Comparison of ENCODE assay signal across 11 cellular contexts in the genomic region with DNA sequence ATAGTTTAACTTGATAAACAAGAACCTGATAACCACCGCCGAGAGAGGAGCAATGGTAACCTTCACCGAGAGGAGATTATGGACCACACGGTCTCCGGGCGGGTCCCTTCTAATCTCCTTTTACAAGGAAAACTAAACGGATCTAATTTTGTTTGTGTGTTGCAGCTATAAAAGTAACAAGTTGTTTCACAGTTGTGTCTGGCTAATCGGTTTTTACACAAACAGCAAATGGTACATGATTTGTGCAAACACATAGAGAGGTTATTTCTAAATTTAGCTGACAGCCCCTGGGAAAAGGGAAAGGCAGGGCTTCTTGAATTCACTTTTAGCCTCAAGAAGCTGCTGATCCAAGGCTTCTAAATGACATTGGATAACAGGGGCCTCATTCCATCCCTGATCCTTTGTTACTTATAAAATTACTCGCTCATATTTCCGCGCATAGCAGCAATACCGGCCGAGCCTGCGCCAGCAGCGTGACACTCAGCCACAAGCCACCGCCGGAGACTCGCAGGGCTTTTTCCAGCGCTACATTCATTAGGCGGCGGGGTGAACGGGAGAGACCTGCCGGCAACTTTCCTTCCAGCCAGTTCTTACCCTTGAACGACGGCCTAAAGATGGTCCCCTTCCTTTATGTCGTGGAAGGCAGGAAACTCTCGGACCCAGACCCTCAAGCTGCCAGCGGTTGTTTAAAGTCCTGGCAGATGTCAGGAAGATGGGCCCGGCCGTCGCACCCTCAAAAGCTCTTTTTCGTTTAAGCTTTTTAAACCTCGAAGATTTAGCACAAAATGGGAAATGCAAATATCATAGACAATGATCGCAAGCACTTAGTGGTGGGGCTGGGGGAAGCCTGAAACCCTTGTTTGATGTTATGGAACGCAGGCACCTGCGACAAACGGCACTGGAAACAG. TPM values are rescaled to one million over a fixed set of nuclear protein-coding genes. Genes with fewer than 3 reads are reported as not detected.
DNase-seq lines count a peak whose midpoint lies in the region; ATAC-seq, FAIRE-seq and TF ChIP-seq lines count a peak whose summit lies in the region.
"Had no signal": no experiment of that assay in that cellular context is flagged by ENCODE, and none has a peak within 500 bp of the region (broad histone marks: within the 10 kb centered on the region; RNA-seq: fewer than 3 reads in every experiment).

No MANE protein-coding gene starts in this region.

- no peaks in the 10 kb centered on the region for H3K79me2 ChIP-seq in KMS-11 (ENCODE audit: insufficient read depth, low read depth)
- no peaks in the 10 kb centered on the region for H3K79me2 ChIP-seq in K562 (ENCODE audit: control insufficient read depth, insufficient read depth, low read length)

- no TSS peak for BruUV-seq in K562 (replicated peaks; lab: Mats Ljungman, UMichigan)

- CTCF ChIA-PET in K562 (lab: Yijun Ruan, JAX; ENCODE audit: low intra/inter-chr PET ratio), result interaction anchor here (0.7 to 1.1 kb wide), 2 partner anchors 128 to 207 kb away, joined by 3 read pairs; no protein-coding TSS in a partner anchor

- DNase-seq in activated CD4-positive, alpha-beta T cell treated with anti-CD3 and anti-CD28 coated beads for 48 hours, result peak; percentile 37
- no peak for DNase-seq in activated CD4-positive, alpha-beta T cell treated with anti-CD3 and anti-CD28 coated beads, Interleukin-2, amount 50 U/mL, for 48 hours
- DNase-seq in K562 (ENCODE audit: extremely low read depth in 1 of 4, low spot score in 3 of 4), result no peak
- DNase-seq in neural crest cell (ENCODE audit: low read depth, low spot score), result peak; percentile 45
- no peak for DNase-seq in iPS-NIHi11 (ENCODE audit: low spot score)
- DNase-seq: activated effector memory CD4-positive, alpha-beta T cell treated with Interleukin-2 at 50 U/mL for 16 hours had no signal

- H3K27me3 ChIP-seq in KMS-11 (ENCODE audit: insufficient read depth, low read depth) (no peaks in the 10 kb centered on the region), K562 (ENCODE audit: control insufficient read depth in 2 of 2, insufficient read depth in 2 of 2, low read length in 2 of 2) (peaks cover 34 to 57% of the 10 kb centered on the region in 2 experiments; a peak in 4 of 5 replicates)

- no peaks in the 10 kb centered on the region for H3K9me3 ChIP-seq in K562 (replicated peaks; ENCODE audit: control insufficient read depth, insufficient read depth, low read depth, low read length)

- H2AFZ ChIP-seq in KMS-11 (ENCODE audit: low read depth) (peak overlapping the region; percentile 86), K562 (ENCODE audit: low read depth, low read length) (peak overlapping the region; percentile 52; the same call in 1 of the 2 replicates)

- POLR2A ChIA-PET in K562 (lab: Yijun Ruan, JAX), result interaction anchor here (0.9 kb wide), 1 partner anchor 9 kb away, joined by 4 read pairs; no protein-coding TSS in a partner anchor

- TF ChIP-seq RAD21 in K562 (CRISPR knock-in tag; conservative IDR thresholded peaks at IDR 0.05 in 1 of 2, IDR thresholded peaks at IDR 0.05 in 1 of 2), result no peak

- H3K9me1 ChIP-seq in K562 (ENCODE audit: control insufficient read depth, insufficient read depth, low read length), result no peaks in the 10 kb centered on the region

- H4K20me1 ChIP-seq in KMS-11 (ENCODE audit: insufficient read depth), result no peaks in the 10 kb centered on the region
- H4K20me1 ChIP-seq in K562 (replicated peaks; ENCODE audit: control insufficient read depth, insufficient read depth, low read length), result no peaks in the 10 kb centered on the region

- H3K4me3 Mint-ChIP-seq in neural crest cell, result peak overlapping the region; percentile 95

- no peak for TF ChIP-seq EP300 in K562 (IDR thresholded peaks at IDR 0.05; ENCODE audit: low read length)

- H3K27me3 Mint-ChIP-seq in neural crest cell (ENCODE audit: low read depth), result peaks cover 83% of the 10 kb centered on the region

- H3K27ac Mint-ChIP-seq in neural crest cell (ENCODE audit: unreplicated experiment), result peak overlapping the region; percentile 64

- peaks cover 41% of the 10 kb centered on the region for H3K4me1 Mint-ChIP-seq in neural crest cell

- WGBS in K562 (ENCODE audit: insufficient coverage, low coverage, missing lambda C conversion rate), result 17% methylated on average over 32 of the region's 37 CpGs

- intact Hi-C loops in K562 (cut with micrococcal nuclease), result no loop called here

- in situ Hi-C loops in K562 (cut with MboI), result no loop called here

- no peak for ATAC-seq in K562
- ATAC-seq in HG03097 (IDR thresholded peaks at IDR 0.05; ENCODE audit: low FRiP score, unreplicated experiment), result no peak
- no peak for ATAC-seq in HG02852 (IDR thresholded peaks at IDR 0.05; ENCODE audit: unreplicated experiment)

- peaks cover 11% of the 10 kb centered on the region for H3K36me3 Mint-ChIP-seq in neural crest cell (ENCODE audit: low read depth)

- H3K4me3 ChIP-seq in KMS-11 (IDR thresholded peaks at IDR 0.05; ENCODE audit: insufficient read depth, low read depth, low read length) (no peak overlapping the region), K562 (no peak overlapping the region)
- H3K4me3 ChIP-seq: dorsolateral prefrontal cortex, ovary had no signal

- H3K27ac ChIP-seq in KMS-11 (no peak overlapping the region), K562 (ENCODE audit: extremely low read depth, low read depth, low read length) (no peak overlapping the region)
- H3K27ac ChIP-seq: dorsolateral prefrontal cortex, ovary had no signal

- H3K4me1 ChIP-seq in KMS-11 (ENCODE audit: low read depth, poor library complexity, severe bottlenecking) (peaks cover 3% of the 10 kb centered on the region), K562 (replicated peaks in 1 of 2; ENCODE audit: control insufficient read depth in 2 of 2, insufficient read depth in 2 of 2, low read length in 2 of 2) (peaks cover 4 to 41% of the 10 kb centered on the region in 2 experiments; a peak in 3 of 5 replicates)

- TF ChIP-seq POLR2A in K562 (conservative IDR thresholded peaks at IDR 0.05), result no peak

- H3K9me3 Mint-ChIP-seq in neural crest cell, result no peaks in the 10 kb centered on the region

- no peaks in the 10 kb centered on the region for H3K36me3 ChIP-seq in KMS-11 (ENCODE audit: insufficient read depth)
- no peaks in the 10 kb centered on the region for H3K36me3 ChIP-seq in K562 (ENCODE audit: control insufficient read depth, insufficient read depth, low read length)
- H3K36me3 ChIP-seq: ovary had no signal

- H3K4me2 ChIP-seq in KMS-11 (peak overlapping the region; percentile 59; the same call in 1 of the 2 replicates), K562 (ENCODE audit: insufficient read depth, low read length) (no peak overlapping the region)

- no peak for FAIRE-seq in K562 (lab: Jason Lieb, UNC)

- no peak overlapping the region for H3K9ac ChIP-seq in KMS-11
- H3K9ac ChIP-seq in K562 (ENCODE audit: insufficient read depth in 1 of 2, low read depth in 2 of 2, low read length in 2 of 2), result no peak overlapping the region

- no peak for TF ChIP-seq CTCF in KMS-11 (conservative IDR thresholded peaks at IDR 0.05; ENCODE audit: low read depth, low read length)
- no peak for TF ChIP-seq CTCF in K562 (IDR thresholded peaks at IDR 0.05 in 2 of 3, conservative IDR thresholded peaks at IDR 0.05 in 1 of 3; ENCODE audit: insufficient read depth in 2 of 3, low read depth in 1 of 3, low read length in 3 of 3)
- no peak for TF ChIP-seq CTCF in neural crest cell (conservative IDR thresholded peaks at IDR 0.05)

TF ChIP-seq in K562, 482 proteins besides CTCF, POLR2A, EP300 and RAD21 (continues in another document):
- peak; percentile 78 for TF ChIP-seq HNRNPLL (IDR thresholded peaks at IDR 0.05; ENCODE audit: low read depth, low read length, poor library complexity, severe bottlenecking)
- TF ChIP-seq NFE2 (IDR thresholded peaks at IDR 0.05; ENCODE audit: low read depth), result no peak
- TF ChIP-seq NEUROD1 (IDR thresholded peaks at IDR 0.05; ENCODE audit: borderline replicate concordance, low read depth, low read length, partially characterized antibody), result no peak

RNA-seq across cellular contexts. Expression of a gene that starts 4.4 kb away (rescaled TPM):
- not detected in 2 replicates for total RNA-seq in K562 (2011; cell fraction: chromatin; rRNA removed; ENCODE audit: low replicate concordance)
- 0.39 and 0.50 TPM in 2 replicates for total RNA-seq in K562 (2011; cell fraction: nucleolus; rRNA removed)
- total RNA-seq in K562 (2011; cell fraction: nucleoplasm; rRNA removed), result not detected in 2 replicates
- total RNA-seq in K562 (2014; rRNA removed) (0.45 and 0.57 TPM in 2 replicates), K562 (2014; rRNA removed; fragmentation: Illumina TruSeq; extraction: Trizol) (0.07 TPM in 1 of 2 replicates, not detected in the other), K562 (2015; rRNA removed; fragmentation: Illumina TruSeq; extraction: Trizol) (not detected in 2 replicates), K562 (2021) (0.29 and 0.38 TPM in 2 replicates), neural crest cell (42.5 and 46.9 TPM in 2 replicates)
- polyA plus RNA-seq in K562 (2011; rRNA removed) (0.06 and 0.11 TPM in 2 replicates), K562 (2014; fragmentation: Illumina TruSeq; extraction: Trizol) (not detected in 2 replicates), K562 (2014; fragmentation: Nextera tagmentation; extraction: Ambion mirVana) (under 1 TPM; 0.10 to 0.13 TPM), K562 (2014; rRNA removed) (0.07 and 0.19 TPM in 2 replicates)
- 0.12 and 0.24 TPM in 2 replicates for polyA plus RNA-seq in K562 (2011; cell fraction: cytosol; rRNA removed)
- 0.10 and 0.34 TPM in 2 replicates for polyA plus RNA-seq in K562 (2011; cell fraction: nucleus; rRNA removed)
- polyA plus RNA-seq in K562 (2012), result 0.49 and 1.6 TPM in 2 replicates
- polyA minus RNA-seq in K562 (2011; rRNA and poly(A)+ RNA removed), result not detected in 2 replicates
- not detected in 2 replicates for polyA minus RNA-seq in K562 (2011; cell fraction: cytosol; rRNA and poly(A)+ RNA removed)
- 0.33 TPM in 1 of 2 replicates, not detected in the other for polyA minus RNA-seq in K562 (2011; cell fraction: nucleus; rRNA and poly(A)+ RNA removed)

RNA-seq across cellular contexts. Expression of a gene that starts 40.7 kb away (rescaled TPM):
- 40.1 and 91.4 TPM in 2 replicates for total RNA-seq in K562 (2011; cell fraction: chromatin; rRNA removed; ENCODE audit: low replicate concordance)
- 22.1 and 29.7 TPM in 2 replicates for total RNA-seq in K562 (2011; cell fraction: nucleolus; rRNA removed)
- total RNA-seq in K562 (2011; cell fraction: nucleoplasm; rRNA removed), result 47.5 and 55.0 TPM in 2 replicates
- total RNA-seq in K562 (2014; rRNA removed), result 18.9 and 21.1 TPM in 2 replicates
- 25.4 and 28.0 TPM in 2 replicates for total RNA-seq in K562 (2014; rRNA removed; fragmentation: Illumina TruSeq; extraction: Trizol)
- total RNA-seq in K562 (2015; rRNA removed; fragmentation: Illumina TruSeq; extraction: Trizol), result 21.1 and 23.3 TPM in 2 replicates
- 14.6 and 16.9 TPM in 2 replicates for total RNA-seq in K562 (2021)
- 22.8 and 35.7 TPM in 2 replicates for polyA plus RNA-seq in K562 (2011; rRNA removed)
- polyA plus RNA-seq in K562 (2011; cell fraction: cytosol; rRNA removed), result 4.6 and 9.9 TPM in 2 replicates
- 28.0 and 34.6 TPM in 2 replicates for polyA plus RNA-seq in K562 (2011; cell fraction: nucleus; rRNA removed)
- polyA plus RNA-seq in K562 (2012), result 13.1 and 18.3 TPM in 2 replicates
- 16.3 and 18.9 TPM in 2 replicates for polyA plus RNA-seq in K562 (2014; fragmentation: Illumina TruSeq; extraction: Trizol)
- 10 to 100 TPM; 26.8 to 29.1 TPM for polyA plus RNA-seq in K562 (2014; fragmentation: Nextera tagmentation; extraction: Ambion mirVana)
- polyA plus RNA-seq in K562 (2014; rRNA removed), result 16.0 and 21.9 TPM in 2 replicates
- polyA minus RNA-seq in K562 (2011; rRNA and poly(A)+ RNA removed), result 26.1 and 32.9 TPM in 2 replicates
- polyA minus RNA-seq in K562 (2011; cell fraction: cytosol; rRNA and poly(A)+ RNA removed), result 6.6 and 7.6 TPM in 2 replicates
- polyA minus RNA-seq in K562 (2011; cell fraction: nucleus; rRNA and poly(A)+ RNA removed), result 28.1 and 43.3 TPM in 2 replicates
- 26.0 and 26.9 TPM in 2 replicates for total RNA-seq in neural crest cell

Comparison
In these comparisons a context has a peak if more than half of its experiments do, and no peak if none do; other contexts are left out.
1. DNase-seq: peak in activated CD4-positive, alpha-beta T cell treated with anti-CD3 and anti-CD28 coated beads for 48 hours (single experiment) and neural crest cell (single experiment); none in activated CD4-positive, alpha-beta T cell treated with anti-CD3 and anti-CD28 coated beads, Interleukin-2, amount 50 U/mL, for 48 hours (0 of 2), K562 (0 of 4) and iPS-NIHi11 (single experiment).
2. RNA of a gene that starts 4.4 kb away (total RNA-seq): 42.5 to 46.9 TPM in neural crest cell; 0.07 to 0.57 TPM in K562; every median in the first group is over 10 times any median in the second.